ENCODE assay signal across 20 cellular contexts in the genomic region with DNA sequence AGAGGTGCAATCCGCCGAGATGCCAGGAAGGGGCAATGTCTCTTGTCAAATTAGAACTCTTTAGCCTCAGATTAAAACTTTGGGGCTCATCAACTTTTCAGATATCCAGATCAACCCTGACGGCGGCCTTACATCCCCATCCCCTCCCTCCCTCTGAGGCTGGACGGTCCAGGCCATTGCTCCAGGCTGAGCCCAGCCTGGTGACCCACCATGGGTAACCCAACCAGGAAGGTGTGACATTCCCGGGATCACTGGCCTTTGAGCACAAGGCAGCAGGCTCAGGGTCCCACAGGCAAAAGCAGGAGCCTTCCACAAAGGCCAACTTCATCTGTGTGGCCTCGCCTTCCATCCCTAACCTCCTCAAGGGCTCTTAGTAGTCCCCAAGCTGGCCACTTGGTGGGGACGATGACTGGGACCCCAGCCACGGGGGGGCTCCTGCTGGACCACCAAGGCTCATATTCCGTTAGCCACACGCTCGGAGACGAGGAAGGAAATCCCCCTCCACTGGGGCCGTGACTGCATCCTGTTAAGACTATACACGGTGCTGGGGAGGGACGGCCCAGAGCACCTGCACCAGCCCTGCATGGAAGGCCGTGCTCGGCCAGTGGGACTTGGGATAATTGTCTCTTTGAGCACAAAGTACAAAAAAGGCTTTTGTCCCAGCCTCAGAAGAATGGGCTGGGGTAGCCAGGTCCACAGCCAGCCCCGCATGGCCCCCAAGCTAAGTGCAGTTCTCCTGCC.
DNase-seq lines count a peak whose midpoint lies in the region; ATAC-seq and TF ChIP-seq lines count a peak whose summit lies in the region.
"Had no signal": no experiment of that assay in that cellular context is flagged by ENCODE, and none has a peak within 500 bp of the region (broad histone marks: within the 10 kb centered on the region; RNA-seq: fewer than 3 reads in every experiment).

No MANE protein-coding gene starts in this region.

- no peaks in the 10 kb centered on the region for H3K9me2 ChIP-seq in SK-N-SH

- H4K5ac ChIP-seq in mesendoderm (ENCODE audit: low read length) = no peak overlapping the region

- no peaks in the 10 kb centered on the region for H3K9me3 ChIP-seq in SK-N-SH
- no peaks in the 10 kb centered on the region for H3K9me3 ChIP-seq in adrenal gland (replicated peaks in 1 of 3)
- H3K9me3 ChIP-seq: BLaER1 treated with 17β-estradiol and CSF1 and Interleukin-3, amounts not matched to agents 10 nM and 100 nM had no signal

- no peak overlapping the region for H3K4ac ChIP-seq in mesendoderm (ENCODE audit: low read depth, low read length)

- no peak for ATAC-seq in SK-N-SH treated with all-trans-retinoic acid at 6 μM for 48 hours
- no peak for ATAC-seq in GM21576 (IDR thresholded peaks at IDR 0.05; ENCODE audit: unreplicated experiment)
- ATAC-seq: activated T-helper 17 cell treated with anti-CD3 and anti-CD28 coated beads, Interleukin-2, amount 50 U/mL, for 72 hours; right cardiac atrium had no signal

- H2AK5ac ChIP-seq in mesendoderm (ENCODE audit: low read length) = no peak overlapping the region

- no peak for TF ChIP-seq EP300 in SK-N-SH (IDR thresholded peaks at IDR 0.05; ENCODE audit: borderline replicate concordance in 1 of 2, low read depth in 1 of 2, low read length in 1 of 2)

- no peak overlapping the region for H3K56ac ChIP-seq in mesendoderm (ENCODE audit: low read length)

- TF ChIP-seq RAD21 in SK-N-SH (IDR thresholded peaks at IDR 0.05; ENCODE audit: low read length) = no peak

- DNase-seq in SK-N-SH = peak; percentile 22
- DNase-seq in adrenal gland = peak; percentile 0 to 49 (median 17)
- DNase-seq in mesendoderm = peak; percentile 64
- DNase-seq in substantia nigra (lab: John Stamatoyannopoulos, UW) = no peak
- DNase-seq in NCI-H2171 treated with DMSO at 0.1 percent for 48 hours (lab: John Stamatoyannopoulos, UW) = no peak
- no peak for DNase-seq in NCI-H1436 (lab: John Stamatoyannopoulos, UW)
- DNase-seq: activated CD4-positive, CD25-positive, alpha-beta regulatory T cell; activated CD8-positive, alpha-beta memory T cell treated with anti-CD3 and anti-CD28 coated beads for 24 hours; amniotic stem cell; cerebellar nuclear complex; NCI-H1092; NCI-H2171; NCI-H69; T-helper 2 cell had no signal

- CTCF ChIA-PET in SK-N-SH (lab: Yijun Ruan, JAX) = interaction anchor here (1.4 to 4.3 kb wide), 2 partner anchors 42 to 43 kb away, joined by 4 to 15 read pairs; no protein-coding TSS in a partner anchor

- no peak for TF ChIP-seq CTCF in SK-N-SH (IDR thresholded peaks at IDR 0.05)
- no peak for TF ChIP-seq CTCF in adrenal gland (IDR thresholded peaks at IDR 0.05)

- no peak overlapping the region for H2BK120ac ChIP-seq in mesendoderm (ENCODE audit: low read depth, low read length)

- H3K4me2 ChIP-seq in SK-N-SH (no peak overlapping the region), mesendoderm (ENCODE audit: low read length) (no peak overlapping the region)

- peaks cover 65% of the 10 kb centered on the region for H4K20me1 ChIP-seq in SK-N-SH (ENCODE audit: insufficient read depth)

- H3K9ac ChIP-seq in SK-N-SH = no peak overlapping the region
- no peak overlapping the region for H3K9ac ChIP-seq in mesendoderm (ENCODE audit: low read length)

- intact Hi-C loops in adrenal gland (cut with DNase I) = no loop called here

- no peak for TF ChIP-seq POLR2A in adrenal gland (IDR thresholded peaks at IDR 0.05)

- H3K36me3 ChIP-seq in SK-N-SH (replicated peaks in 1 of 2; ENCODE audit: control insufficient read depth in 1 of 2, insufficient read depth in 2 of 2, low read length in 1 of 2) (peaks cover 0 to 45% of the 10 kb centered on the region in 2 experiments), adrenal gland (replicated peaks in 1 of 2) (peaks cover 0 to 14% of the 10 kb centered on the region in 2 donors), mesendoderm (ENCODE audit: control insufficient read depth, insufficient read depth, low read length) (peaks cover 9% of the 10 kb centered on the region)

- no peak overlapping the region for H2BK5ac ChIP-seq in mesendoderm (ENCODE audit: low read length)

- POLR2A ChIA-PET in SK-N-SH (lab: Yijun Ruan, JAX) = no interaction called here

- H3K79me1 ChIP-seq in mesendoderm (ENCODE audit: low read length) = peaks cover 40% of the 10 kb centered on the region

- no peaks in the 10 kb centered on the region for H3K27me3 ChIP-seq in SK-N-SH (ENCODE audit: insufficient read depth)
- H3K27me3 ChIP-seq in adrenal gland = no peaks in the 10 kb centered on the region
- no peaks in the 10 kb centered on the region for H3K27me3 ChIP-seq in mesendoderm (ENCODE audit: insufficient read depth, low read length, poor library complexity)
- H3K27me3 ChIP-seq: BLaER1 treated with 17β-estradiol and CSF1 and Interleukin-3, amounts not matched to agents 10 nM and 100 nM had no signal

- H3K4me1 ChIP-seq in SK-N-SH (ENCODE audit: control insufficient read depth in 1 of 2, insufficient read depth in 2 of 2, low read depth in 1 of 2, low read length in 1 of 2) (peaks cover 0 to 95% of the 10 kb centered on the region in 2 experiments; a peak in 2 of 4 replicates), adrenal gland (replicated peaks in 1 of 2) (peaks cover 45 to 66% of the 10 kb centered on the region in 2 donors), mesendoderm (ENCODE audit: control insufficient read depth, low read depth, low read length) (no peaks in the 10 kb centered on the region)

- H3K23ac ChIP-seq in mesendoderm (ENCODE audit: low read length) = no peak overlapping the region

- H3K4me3 ChIP-seq in SK-N-SH (ENCODE audit: low read depth in 2 of 2, low read length in 1 of 2) = no peak overlapping the region
- no peak overlapping the region for H3K4me3 ChIP-seq in adrenal gland
- H3K4me3 ChIP-seq in mesendoderm (ENCODE audit: low read length) = no peak overlapping the region
- H3K4me3 ChIP-seq: BLaER1 treated with 17β-estradiol and CSF1 and Interleukin-3, amounts not matched to agents 10 nM and 100 nM had no signal

- 95% methylated on average over 10 of the region's 19 CpGs for WGBS in SK-N-SH (ENCODE audit: low lambda C conversion rate)
- 86 to 90% (median 87%) methylated on average over 7 to 19 of the region's 19 CpGs for WGBS in adrenal gland, 4 donors
- no CpG with 5 or more reads among the region's 19 CpGs for WGBS in mesendoderm (ENCODE audit: extremely low coverage, insufficient coverage, low lambda C conversion rate)

- no peaks in the 10 kb centered on the region for H3F3A ChIP-seq in SK-N-SH (replicated peaks; ENCODE audit: insufficient read depth)

- no peak overlapping the region for H2AFZ ChIP-seq in SK-N-SH (ENCODE audit: low read depth)

- H3K18ac ChIP-seq in mesendoderm (ENCODE audit: low read length) = no peak overlapping the region

- H2BK15ac ChIP-seq in mesendoderm (replicated peaks; ENCODE audit: low read depth) = no peak overlapping the region

- peaks cover 40% of the 10 kb centered on the region for H3K79me2 ChIP-seq in SK-N-SH (ENCODE audit: insufficient read depth)
- H3K79me2 ChIP-seq in mesendoderm (ENCODE audit: control insufficient read depth, insufficient read depth, low read length) = peaks cover 46% of the 10 kb centered on the region

- no peak overlapping the region for H4K8ac ChIP-seq in mesendoderm (ENCODE audit: low read depth, low read length)

- H3K27ac ChIP-seq in SK-N-SH (ENCODE audit: low read depth in 2 of 2, low read length in 1 of 2) = peak overlapping the region in 1 of 2 experiments; percentile 43; a peak in 1 of 4 replicates
- H3K27ac ChIP-seq in adrenal gland = peak overlapping the region in 1 of 5 donors; percentile 91
- no peak overlapping the region for H3K27ac ChIP-seq in mesendoderm (ENCODE audit: low read depth, low read length)
- H3K27ac ChIP-seq in substantia nigra (ENCODE audit: low read depth, low read length, poor library complexity, severe bottlenecking) = peak overlapping the region; percentile 67
- H3K27ac ChIP-seq: 22Rv1 had no signal

TF ChIP-seq in SK-N-SH, 30 proteins besides CTCF, POLR2A, EP300 and RAD21 (continues in another document):
- TF ChIP-seq GABPA (IDR thresholded peaks at IDR 0.05; ENCODE audit: low read depth) (no peak), EZH2phosphoT487 (IDR thresholded peaks at IDR 0.05; ENCODE audit: borderline replicate concordance, low read depth) (no peak), GATA2 (CRISPR knock-in tag; IDR thresholded peaks at IDR 0.05) (no peak), RFX5 (IDR thresholded peaks at IDR 0.05; ENCODE audit: low read length) (no peak), NFIC (IDR thresholded peaks at IDR 0.05; ENCODE audit: borderline replicate concordance) (no peak), FOXJ3 (CRISPR knock-in tag; IDR thresholded peaks at IDR 0.05) (no peak), FOXM1 (IDR thresholded peaks at IDR 0.05; ENCODE audit: low read depth) (no peak), MXI1 (IDR thresholded peaks at IDR 0.05; ENCODE audit: low read depth, low read length) (no peak)

TF ChIP-seq in SK-N-SH treated with all-trans-retinoic acid at 6 μM for 48 hours, 23 proteins besides CTCF, POLR2A, EP300 and RAD21 (continues in another document):
- TF ChIP-seq PPARA (CRISPR knock-in tag; IDR thresholded peaks at IDR 0.05; ENCODE audit: borderline replicate concordance) = no peak
- TF ChIP-seq RARB (CRISPR knock-in tag; IDR thresholded peaks at IDR 0.05) = no peak
- TF ChIP-seq ZFP3 (CRISPR knock-in tag; IDR thresholded peaks at IDR 0.05) = no peak
- no peak for TF ChIP-seq ZNF70 (CRISPR knock-in tag; IDR thresholded peaks at IDR 0.05)
- no peak for TF ChIP-seq TCF4 (CRISPR knock-in tag; IDR thresholded peaks at IDR 0.05; ENCODE audit: borderline replicate concordance)
- TF ChIP-seq, protein P1, sequence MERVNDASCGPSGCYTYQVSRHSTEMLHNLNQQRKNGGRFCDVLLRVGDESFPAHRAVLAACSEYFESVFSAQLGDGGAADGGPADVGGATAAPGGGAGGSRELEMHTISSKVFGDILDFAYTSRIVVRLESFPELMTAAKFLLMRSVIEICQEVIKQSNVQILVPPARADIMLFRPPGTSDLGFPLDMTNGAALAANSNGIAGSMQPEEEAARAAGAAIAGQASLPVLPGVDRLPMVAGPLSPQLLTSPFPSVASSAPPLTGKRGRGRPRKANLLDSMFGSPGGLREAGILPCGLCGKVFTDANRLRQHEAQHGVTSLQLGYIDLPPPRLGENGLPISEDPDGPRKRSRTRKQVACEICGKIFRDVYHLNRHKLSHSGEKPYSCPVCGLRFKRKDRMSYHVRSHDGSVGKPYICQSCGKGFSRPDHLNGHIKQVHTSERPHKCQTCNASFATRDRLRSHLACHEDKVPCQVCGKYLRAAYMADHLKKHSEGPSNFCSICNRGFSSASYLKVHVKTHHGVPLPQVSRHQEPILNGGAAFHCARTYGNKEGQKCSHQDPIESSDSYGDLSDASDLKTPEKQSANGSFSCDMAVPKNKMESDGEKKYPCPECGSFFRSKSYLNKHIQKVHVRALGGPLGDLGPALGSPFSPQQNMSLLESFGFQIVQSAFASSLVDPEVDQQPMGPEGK (CRISPR knock-in tag; IDR thresholded peaks at IDR 0.05; ENCODE audit: borderline replicate concordance) = no peak

Comparison
In these comparisons a context has a peak if more than half of its experiments do, and no peak if none do; other contexts are left out.
1. DNase-seq: peak in SK-N-SH (single experiment), adrenal gland (7 of 7) and mesendoderm (single experiment); none in substantia nigra (0 of 49), NCI-H2171 treated with DMSO at 0.1 percent for 48 hours (single experiment) and NCI-H1436 (single experiment).